ENCODE assay signal across 17 cellular contexts in the genomic region with DNA sequence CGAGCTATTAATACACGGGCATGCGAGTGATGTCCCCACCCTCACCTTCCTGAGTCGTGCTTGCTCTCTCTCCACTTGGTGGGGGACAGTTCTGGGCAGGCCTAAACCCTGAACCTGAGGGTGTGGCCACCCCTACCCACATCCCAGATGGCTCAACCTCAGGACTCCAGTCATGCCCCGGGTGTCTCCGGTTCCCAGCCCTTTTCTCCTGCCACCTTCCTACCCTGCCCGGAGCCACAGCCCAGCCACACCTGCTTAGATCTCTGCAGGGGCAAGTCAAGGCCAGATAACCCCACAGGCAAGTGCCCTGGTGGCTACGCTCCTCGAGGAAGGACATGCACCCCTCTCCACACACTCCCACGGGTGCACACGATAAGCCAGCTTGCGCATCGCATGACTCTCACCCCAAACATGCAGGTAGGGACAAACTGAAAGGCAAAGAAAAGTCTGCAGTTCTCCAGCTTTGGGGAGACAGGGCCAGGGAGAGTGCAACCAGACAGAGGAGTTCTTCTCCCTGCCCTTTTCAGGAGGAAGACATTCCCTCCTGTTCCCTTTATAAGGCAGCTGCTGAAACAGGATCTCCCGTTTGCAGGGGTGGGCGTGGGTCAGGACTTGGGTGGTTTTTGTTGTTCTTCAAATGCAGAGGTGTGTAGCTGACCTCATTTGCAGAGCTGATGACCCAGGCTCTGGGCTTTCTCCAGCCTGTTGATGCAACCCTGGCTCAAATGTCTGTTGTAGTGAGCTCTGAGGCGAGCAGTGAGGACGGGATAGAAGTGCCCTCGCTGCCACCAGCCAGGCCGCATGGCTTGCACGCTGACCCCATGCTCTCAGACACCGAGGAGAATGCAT.
DNase-seq lines count a peak whose midpoint lies in the region; ATAC-seq and TF ChIP-seq lines count a peak whose summit lies in the region.
"Had no signal": no experiment of that assay in that cellular context is flagged by ENCODE, and none has a peak within 500 bp of the region (broad histone marks: within the 10 kb centered on the region; RNA-seq: fewer than 3 reads in every experiment).

No MANE protein-coding gene starts in this region.

- no peak overlapping the region for H3K18ac ChIP-seq in H9 (ENCODE audit: insufficient read length, low read depth, low read length)

- H3K36me3 ChIP-seq in RWPE2 (ENCODE audit: low read depth) (peaks cover 17% of the 10 kb centered on the region), psoas muscle (ENCODE audit: insufficient read depth in 1 of 2, low read depth in 1 of 2) (peaks cover 0 to 2% of the 10 kb centered on the region in 2 donors)

- no peaks in the 10 kb centered on the region for H3K27me3 Mint-ChIP-seq in H9 (ENCODE audit: low read depth)
- no peaks in the 10 kb centered on the region for H3K27me3 Mint-ChIP-seq in progenitor cell of endocrine pancreas
- H3K27me3 Mint-ChIP-seq: activated naive CD4-positive, alpha-beta T cell treated with anti-CD3 and anti-CD28 coated beads, Interleukin-2, amount 10 ng/mL, durations not matched to agents 7 days and 5 days; natural killer cell treated with Interleukin-12 subunit alpha and Interleukin-12 subunit beta and Interleukin-15 and Interleukin-18, amount 100 ng/mL, for 72 hours had no signal

- no peak overlapping the region for H2BK20ac ChIP-seq in H9 (ENCODE audit: low read depth, low read length, poor library complexity, severe bottlenecking)

- DNase-seq in H9 (no peak), RWPE2 (ENCODE audit: low spot score) (no peak), fibroblast of the aortic adventitia (ENCODE audit: low read depth) (peak; percentile 46), psoas muscle (peak in 1 of 2 donors; percentile 64), progenitor cell of endocrine pancreas (ENCODE audit: low spot score, unreplicated experiment) (no peak)
- no peak for DNase-seq in stimulated activated CD4-positive, alpha-beta T cell treated with anti-CD3 and anti-CD28 coated beads, Interleukin-2, amount 100 ng/mL, for 48 hours
- DNase-seq: activated CD4-positive, alpha-beta T cell treated with anti-CD3 and anti-CD28 coated beads, Interleukin-2, amount 50 U/mL, for 4 hours; GF-D8; NCI-H510A treated with DMSO at 0.1 percent for 48 hours had no signal

- no peak overlapping the region for H3K56ac ChIP-seq in H9 (ENCODE audit: insufficient read length, low read depth, low read length)

- H3K4me1 Mint-ChIP-seq in H9, result peaks cover 10 to 22% of the 10 kb centered on the region in 2 experiments
- H3K4me1 Mint-ChIP-seq in progenitor cell of endocrine pancreas (ENCODE audit: low read depth), result no peaks in the 10 kb centered on the region

- no peak overlapping the region for H2BK120ac ChIP-seq in H9 (ENCODE audit: low read depth, low read length, poor library complexity, severe bottlenecking)

- H3K14ac ChIP-seq in H9 (ENCODE audit: insufficient read depth, low read length), result no peak overlapping the region

- no peaks in the 10 kb centered on the region for H3K79me2 ChIP-seq in H9 (ENCODE audit: insufficient read depth, low read length)

- H3K9ac ChIP-seq in H9 (ENCODE audit: extremely low read depth, insufficient read length, low read length), result no peak overlapping the region

- no peak overlapping the region for H2AK5ac ChIP-seq in H9 (ENCODE audit: insufficient read length, low read length)

- no peaks in the 10 kb centered on the region for H3K27me3 ChIP-seq in H9 (ENCODE audit: insufficient read depth, low read length)
- no peaks in the 10 kb centered on the region for H3K27me3 ChIP-seq in RWPE2 (ENCODE audit: insufficient read depth, poor library complexity, severe bottlenecking)
- no peaks in the 10 kb centered on the region for H3K27me3 ChIP-seq in psoas muscle (ENCODE audit: insufficient read depth in 3 of 3, low read length in 2 of 3)
- H3K27me3 ChIP-seq: body of pancreas, testis had no signal

- no CpG with 5 or more reads among the region's 21 CpGs for WGBS in H9 (ENCODE audit: extremely low coverage, insufficient read length, low lambda C conversion rate)
- WGBS in psoas muscle, 3 donors, result 49 to 60% (median 49%) methylated on average over 20 to 21 of the region's 21 CpGs

- no peak overlapping the region for H2AFZ ChIP-seq in H9 (ENCODE audit: low read length)

- H3K4me3 ChIP-seq in RWPE2 (ENCODE audit: severe bottlenecking) (no peak overlapping the region), fibroblast of the aortic adventitia (ENCODE audit: low read depth, low read length) (no peak overlapping the region), psoas muscle (no peak overlapping the region)
- H3K4me3 ChIP-seq: body of pancreas, lung, testis had no signal

- H4K5ac ChIP-seq in H9 (ENCODE audit: insufficient read length, low read depth, low read length), result no peak overlapping the region

- no peaks in the 10 kb centered on the region for H3K9me3 Mint-ChIP-seq in H9
- no peaks in the 10 kb centered on the region for H3K9me3 Mint-ChIP-seq in progenitor cell of endocrine pancreas (ENCODE audit: low read depth)
- H3K9me3 Mint-ChIP-seq: activated naive CD4-positive, alpha-beta T cell treated with anti-CD3 and anti-CD28 coated beads, Interleukin-2, amount 10 ng/mL, durations not matched to agents 7 days and 5 days; natural killer cell treated with Interleukin-12 subunit alpha and Interleukin-12 subunit beta and Interleukin-15 and Interleukin-18, amount 100 ng/mL, for 72 hours had no signal

- no peak overlapping the region for H2BK12ac ChIP-seq in H9 (ENCODE audit: insufficient read length, low read depth, low read length)

- no peak overlapping the region for H4K8ac ChIP-seq in H9 (replicated peaks; ENCODE audit: insufficient read length, low read depth, low read length)

- H3K4me2 ChIP-seq in H9 (ENCODE audit: insufficient read depth, insufficient read length, low read length), result no peak overlapping the region

- no peak overlapping the region for H2BK15ac ChIP-seq in H9 (ENCODE audit: low read depth, low read length)

- no peak overlapping the region for H2BK5ac ChIP-seq in H9 (ENCODE audit: insufficient read length, low read length)

- H3K4me1 ChIP-seq in H9 (ENCODE audit: insufficient read depth, low read length) (no peaks in the 10 kb centered on the region), RWPE2 (ENCODE audit: insufficient read depth, poor library complexity, severe bottlenecking) (peaks cover 5% of the 10 kb centered on the region), psoas muscle (peaks cover 15% of the 10 kb centered on the region)
- H3K4me1 ChIP-seq: body of pancreas had no signal

- H3T11ph ChIP-seq in H9 (ENCODE audit: low read length), result no peak overlapping the region

- H3K27ac ChIP-seq in H9 (ENCODE audit: insufficient read length, low read depth, low read length) (no peak overlapping the region), RWPE2 (ENCODE audit: poor library complexity, severe bottlenecking) (peak overlapping the region; percentile 19), psoas muscle (peak overlapping the region; percentile 70)
- H3K27ac ChIP-seq: body of pancreas, testis had no signal

- no peak overlapping the region for H3K4me3 Mint-ChIP-seq in H9
- H3K4me3 Mint-ChIP-seq in progenitor cell of endocrine pancreas (ENCODE audit: low read depth), result no peak overlapping the region
- H3K4me3 Mint-ChIP-seq: activated naive CD4-positive, alpha-beta T cell treated with anti-CD3 and anti-CD28 coated beads, Interleukin-2, amount 10 ng/mL, durations not matched to agents 7 days and 5 days; natural killer cell treated with Interleukin-12 subunit alpha and Interleukin-12 subunit beta and Interleukin-15 and Interleukin-18, amount 100 ng/mL, for 72 hours had no signal

- no peaks in the 10 kb centered on the region for H3K9me3 ChIP-seq in H9 (ENCODE audit: control insufficient read depth, low read depth, low read length)
- H3K9me3 ChIP-seq in RWPE2 (ENCODE audit: severe bottlenecking), result no peaks in the 10 kb centered on the region
- H3K9me3 ChIP-seq in psoas muscle, result no peaks in the 10 kb centered on the region
- H3K9me3 ChIP-seq: body of pancreas, testis had no signal

- H3K36me3 Mint-ChIP-seq in H9 (ENCODE audit: insufficient read depth in 1 of 3, low read depth in 3 of 3) (peaks cover 8 to 23% (median 18%) of the 10 kb centered on the region in 3 experiments; a peak in 6 of 7 replicates), progenitor cell of endocrine pancreas (ENCODE audit: insufficient read depth) (peaks cover 28% of the 10 kb centered on the region)
- H3K36me3 Mint-ChIP-seq: natural killer cell treated with Interleukin-12 subunit alpha and Interleukin-12 subunit beta and Interleukin-15 and Interleukin-18, amount 100 ng/mL, for 72 hours had no signal

- TF ChIP-seq CTCF in H9 (conservative IDR thresholded peaks at IDR 0.05) (no peak), RWPE2 (IDR thresholded peaks at IDR 0.05; ENCODE audit: poor library complexity, severe bottlenecking) (no peak), fibroblast of the aortic adventitia (IDR thresholded peaks at IDR 0.05; ENCODE audit: insufficient read depth, low read length) (no peak), psoas muscle (IDR thresholded peaks at IDR 0.05) (no peak), progenitor cell of endocrine pancreas (IDR thresholded peaks at IDR 0.05; ENCODE audit: unreplicated experiment) (no peak)

- intact Hi-C loops in psoas muscle (cut with DNase I), result no loop called here

- ATAC-seq in RWPE2 (ENCODE audit: low read depth) (peak; percentile 59), psoas muscle (peak; percentile 73 to 92 (median 88)), GM18861 (IDR thresholded peaks at IDR 0.05; ENCODE audit: unreplicated experiment) (no peak), GM21825 (IDR thresholded peaks at IDR 0.05; ENCODE audit: unreplicated experiment) (no peak)
- ATAC-seq: body of pancreas; natural killer cell treated with Interleukin-12 subunit alpha and Interleukin-12 subunit beta and Interleukin-15 and Interleukin-18, amount 100 ng/mL, for 72 hours; PC-3 had no signal

- H4K91ac ChIP-seq in H9 (ENCODE audit: insufficient read length, low read depth, low read length), result no peak overlapping the region

- peak overlapping the region; percentile 53 to 84 (median 68); a peak in 5 of 7 replicates for H3K27ac Mint-ChIP-seq in H9
- H3K27ac Mint-ChIP-seq in progenitor cell of endocrine pancreas, result no peak overlapping the region
- H3K27ac Mint-ChIP-seq: activated naive CD4-positive, alpha-beta T cell treated with anti-CD3 and anti-CD28 coated beads, Interleukin-2, amount 10 ng/mL, durations not matched to agents 7 days and 5 days; natural killer cell treated with Interleukin-12 subunit alpha and Interleukin-12 subunit beta and Interleukin-15 and Interleukin-18, amount 100 ng/mL, for 72 hours had no signal

- H3K4ac ChIP-seq in H9 (ENCODE audit: low read depth, low read length), result no peak overlapping the region

- H3K79me1 ChIP-seq in H9 (ENCODE audit: insufficient read depth, low read depth, low read length, poor library complexity, severe bottlenecking), result no peaks in the 10 kb centered on the region

- no peaks in the 10 kb centered on the region for H3K23me2 ChIP-seq in H9 (ENCODE audit: insufficient read length, low read depth, low read length, poor library complexity, severe bottlenecking)

- H3K23ac ChIP-seq in H9 (ENCODE audit: insufficient read length, low read depth, low read length), result no peak overlapping the region

- peaks cover 2% of the 10 kb centered on the region for H4K20me1 ChIP-seq in H9 (ENCODE audit: control insufficient read depth, insufficient read depth, insufficient read length)

Comparison
In these comparisons a context has a peak if more than half of its experiments do, and no peak if none do; other contexts are left out.
1. ATAC-seq: peak in RWPE2 (single experiment) and psoas muscle (4 of 4); none in GM18861 (single experiment) and GM21825 (single experiment).